ENCODE assay signal across 1 cellular context in genomic region chr18:73446502-73446901, GRCh38.
TF ChIP-seq lines count a peak whose summit lies in the region.

No MANE protein-coding gene starts in this region.

TF ChIP-seq in SK-N-SH treated with all-trans-retinoic acid at 6 μM for 48 hours, 23 proteins besides CTCF, POLR2A, EP300 and RAD21 (continued from another document):
- TF ChIP-seq TSHZ2 (CRISPR knock-in tag; IDR thresholded peaks at IDR 0.05) (no peak), ZNF565 (CRISPR knock-in tag; conservative IDR thresholded peaks at IDR 0.05; ENCODE audit: low read depth) (no peak), TCF4 (CRISPR knock-in tag; IDR thresholded peaks at IDR 0.05; ENCODE audit: borderline replicate concordance) (no peak), ESRRG (CRISPR knock-in tag; IDR thresholded peaks at IDR 0.05) (no peak), GLIS3 (CRISPR knock-in tag; IDR thresholded peaks at IDR 0.05) (no peak), ZNF8 (CRISPR knock-in tag; IDR thresholded peaks at IDR 0.05) (no peak), BACH2 (CRISPR knock-in tag; IDR thresholded peaks at IDR 0.05; ENCODE audit: borderline replicate concordance) (no peak), TOX (CRISPR knock-in tag; IDR thresholded peaks at IDR 0.05; ENCODE audit: borderline replicate concordance) (no peak), ARNTL (CRISPR knock-in tag; IDR thresholded peaks at IDR 0.05; ENCODE audit: borderline replicate concordance, low read depth) (no peak), PPARA (CRISPR knock-in tag; IDR thresholded peaks at IDR 0.05; ENCODE audit: borderline replicate concordance) (no peak), SNAI2 (CRISPR knock-in tag; IDR thresholded peaks at IDR 0.05) (no peak), CSRNP3 (CRISPR knock-in tag; IDR thresholded peaks at IDR 0.05) (no peak)
